In the genomic region with DNA sequence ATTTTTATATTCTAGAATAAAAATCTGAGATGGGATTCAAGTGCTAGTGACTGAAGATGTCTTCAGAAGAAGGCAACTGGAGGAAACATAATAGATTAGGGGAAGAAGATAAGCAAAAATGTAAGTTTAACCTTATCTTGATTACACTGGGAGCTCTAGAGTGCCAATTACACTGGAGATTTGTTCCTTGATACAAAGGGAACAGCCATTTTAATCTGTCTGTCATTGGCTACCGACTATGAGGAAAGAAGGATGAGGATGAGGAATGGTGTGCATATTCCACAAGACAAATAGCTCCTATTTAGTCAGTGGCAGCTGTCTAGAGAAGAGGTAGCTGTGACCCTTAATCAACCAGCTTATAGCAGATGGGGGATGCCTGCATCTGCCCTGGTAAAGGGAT, we compare ENCODE assay signal across 22 cellular contexts.
DNase-seq lines count a peak whose midpoint lies in the region; ATAC-seq and FAIRE-seq lines count a peak whose summit lies in the region.
"Had no signal": no experiment of that assay in that cellular context is flagged by ENCODE, and none has a peak within 500 bp of the region (broad histone marks: within the 10 kb centered on the region; RNA-seq: fewer than 3 reads in every experiment).

No MANE protein-coding gene starts in this region.

- no peaks in the 10 kb centered on the region for H3K27me3 Mint-ChIP-seq in CD8-positive, alpha-beta memory T cell
- H3K27me3 Mint-ChIP-seq: CD4-positive, alpha-beta memory T cell had no signal

- peak; percentile 76 for DNase-seq in DMS 273 (lab: John Stamatoyannopoulos, UW; ENCODE audit: unreplicated experiment)
- DNase-seq in NCI-H524 (lab: John Stamatoyannopoulos, UW) = peak; percentile 78 to 94
- peak; percentile 91 for DNase-seq in SK-N-DZ (ENCODE audit: low spot score)
- no peak for DNase-seq in urothelium cell line (ENCODE audit: low spot score)
- no peak for DNase-seq in epidermal melanocyte (ENCODE audit: insufficient read length, low spot score)
- no peak for DNase-seq in CD8-positive, alpha-beta memory T cell
- DNase-seq: 8988T; CD4-positive, alpha-beta memory T cell; COR-L47; DMS53; DND-41; EL; H7; HFFc6; KG1 had no signal

- CTCF ChIA-PET in CD8-positive, alpha-beta memory T cell (lab: Charles Lee) = no interaction called here

- H3K36me3 ChIP-seq in CD8-positive, alpha-beta memory T cell (ENCODE audit: insufficient read depth, low read length) = no peaks in the 10 kb centered on the region
- H3K36me3 ChIP-seq: BLaER1 had no signal

- H3K36me3 Mint-ChIP-seq in CD8-positive, alpha-beta memory T cell = no peaks in the 10 kb centered on the region
- H3K36me3 Mint-ChIP-seq: CD14-positive monocyte; CD4-positive, alpha-beta memory T cell had no signal

- peaks cover 6 to 40% (median 13%) of the 10 kb centered on the region in 5 donors for H3K9me3 Mint-ChIP-seq in CD8-positive, alpha-beta memory T cell

- no peak overlapping the region for H3K4me3 ChIP-seq in CD8-positive, alpha-beta memory T cell (ENCODE audit: low read length)
- H3K4me3 ChIP-seq: BLaER1, GM12878, GM23338 had no signal

- H3K27ac Mint-ChIP-seq in CD8-positive, alpha-beta memory T cell = no peak overlapping the region
- H3K27ac Mint-ChIP-seq: CD14-positive monocyte; CD4-positive, alpha-beta memory T cell; GM23338; HFFc6 had no signal

- POLR2A ChIA-PET in CD8-positive, alpha-beta memory T cell (lab: Charles Lee) = no interaction called here

- H3K4me1 ChIP-seq in CD8-positive, alpha-beta memory T cell (ENCODE audit: insufficient read depth, low read length) = no peaks in the 10 kb centered on the region
- H3K4me1 ChIP-seq: BLaER1 had no signal

- H3K4me1 Mint-ChIP-seq in CD8-positive, alpha-beta memory T cell = no peaks in the 10 kb centered on the region
- H3K4me1 Mint-ChIP-seq: CD14-positive monocyte; CD4-positive, alpha-beta memory T cell; GM23338 had no signal

- no peak overlapping the region for H3K4me3 Mint-ChIP-seq in CD8-positive, alpha-beta memory T cell
- H3K4me3 Mint-ChIP-seq: CD14-positive monocyte; CD4-positive, alpha-beta memory T cell; GM23338; HFFc6 had no signal

- no peaks in the 10 kb centered on the region for H3K27me3 ChIP-seq in CD8-positive, alpha-beta memory T cell (ENCODE audit: insufficient read depth, low read length, poor library complexity, severe bottlenecking)
- H3K27me3 ChIP-seq: BLaER1 had no signal

- ATAC-seq in GM18502 (IDR thresholded peaks at IDR 0.05; ENCODE audit: poor library complexity, unreplicated experiment) = no peak
- ATAC-seq: GM12878, GM23338, HCT116 had no signal

- H3K9me3 ChIP-seq in CD8-positive, alpha-beta memory T cell (ENCODE audit: low read length) = no peaks in the 10 kb centered on the region
- H3K9me3 ChIP-seq: BLaER1 had no signal

- H3K27ac ChIP-seq in CD8-positive, alpha-beta memory T cell (ENCODE audit: low read depth, low read length) = no peak overlapping the region
- H3K27ac ChIP-seq: BLaER1 had no signal

- peak; percentile 48 for FAIRE-seq in urothelium cell line (lab: Jason Lieb, UNC)
- FAIRE-seq: GM12878, GM19239 had no signal

Comparison
In these comparisons a context has a peak if more than half of its experiments do, and no peak if none do; other contexts are left out.
1. DNase-seq: peak in DMS 273 (single experiment), NCI-H524 (2 of 2) and SK-N-DZ (single experiment); none in urothelium cell line (single experiment), epidermal melanocyte (single experiment) and CD8-positive, alpha-beta memory T cell (0 of 5).